12 cellular contexts compared by ENCODE assay signal in genomic region chr7:116679495-116679894, GRCh38. TPM values are rescaled to one million over a fixed set of nuclear protein-coding genes. Genes with fewer than 3 reads are reported as not detected.
DNase-seq lines count a peak whose midpoint lies in the region; ATAC-seq and FAIRE-seq lines count a peak whose summit lies in the region.
"Had no signal": no experiment of that assay in that cellular context is flagged by ENCODE, and none has a peak within 500 bp of the region (broad histone marks: within the 10 kb centered on the region; RNA-seq: fewer than 3 reads in every experiment).

No MANE protein-coding gene starts in this region.

- no peak for DNase-seq in stimulated activated naive CD8-positive, alpha-beta T cell treated with anti-CD3 and anti-CD28 coated beads, Interleukin-15, amount 100 ng/mL, for 72 hours
- DNase-seq in stimulated activated naive CD8-positive, alpha-beta T cell treated with anti-CD3 and anti-CD28 coated beads, Interleukin-15, Interleukin-2, amounts not matched to agents 100 U/mL and 50 U/mL, for 24 hours, result no peak
- DNase-seq in RCC 7860 (ENCODE audit: low spot score), result peak; percentile 45
- DNase-seq in COLO829 (ENCODE audit: low spot score), result no peak
- DNase-seq in posterior cingulate gyrus, result no peak
- no peak for DNase-seq in activated effector memory CD4-positive, alpha-beta T cell treated with anti-CD3 and anti-CD28 coated beads, Interleukin-2, amount 50 U/mL, for 16 hours
- no peak for DNase-seq in mucosa of gallbladder (ENCODE audit: low spot score)
- DNase-seq: activated naive CD4-positive, alpha-beta T cell treated with anti-CD3 and anti-CD28 coated beads for 36 hours; NCI-H524; ovary; T-helper 9 cell had no signal

- H3K9me3 Mint-ChIP-seq in stimulated activated naive CD8-positive, alpha-beta T cell treated with anti-CD3 and anti-CD28 coated beads, Interleukin-15, amount 100 ng/mL, for 72 hours, result peaks cover 5 to 9% of the 10 kb centered on the region in 2 donors
- H3K9me3 Mint-ChIP-seq: activated naive CD4-positive, alpha-beta T cell treated with anti-CD3 and anti-CD28 coated beads for 36 hours had no signal

- intact Hi-C loops in posterior cingulate gyrus (cut with DNase I), result no loop called here

- H3K27ac Mint-ChIP-seq in stimulated activated naive CD8-positive, alpha-beta T cell treated with anti-CD3 and anti-CD28 coated beads, Interleukin-15, amount 100 ng/mL, for 72 hours, result peak overlapping the region in 1 of 2 donors; percentile 3
- H3K27ac Mint-ChIP-seq: activated naive CD4-positive, alpha-beta T cell treated with anti-CD3 and anti-CD28 coated beads for 36 hours had no signal

- no peak overlapping the region for H3K4me3 Mint-ChIP-seq in stimulated activated naive CD8-positive, alpha-beta T cell treated with anti-CD3 and anti-CD28 coated beads, Interleukin-15, amount 100 ng/mL, for 72 hours
- H3K4me3 Mint-ChIP-seq: activated naive CD4-positive, alpha-beta T cell treated with anti-CD3 and anti-CD28 coated beads for 36 hours had no signal

- peak; percentile 91 for ATAC-seq in stimulated activated naive CD8-positive, alpha-beta T cell treated with anti-CD3 and anti-CD28 coated beads, Interleukin-15, amount 100 ng/mL, for 72 hours
- ATAC-seq in stimulated activated naive CD8-positive, alpha-beta T cell treated with anti-CD3 and anti-CD28 coated beads, Interleukin-15, Interleukin-2, amounts not matched to agents 100 U/mL and 50 U/mL, for 24 hours, result no peak
- peak; percentile 61 for ATAC-seq in HG02973 (IDR thresholded peaks at IDR 0.05; ENCODE audit: unreplicated experiment)

- FAIRE-seq in RCC 7860 (lab: Jason Lieb, UNC), result no peak

- no peaks in the 10 kb centered on the region for H3K4me1 Mint-ChIP-seq in stimulated activated naive CD8-positive, alpha-beta T cell treated with anti-CD3 and anti-CD28 coated beads, Interleukin-15, amount 100 ng/mL, for 72 hours

- peaks cover 47% of the 10 kb centered on the region for H3K27me3 Mint-ChIP-seq in stimulated activated naive CD8-positive, alpha-beta T cell treated with anti-CD3 and anti-CD28 coated beads, Interleukin-15, amount 100 ng/mL, for 72 hours

RNA-seq across cellular contexts. Expression of gene MET, which starts 7.5 kb away (rescaled TPM):
- 59.4 TPM for total RNA-seq in mucosa of gallbladder
